In the genomic region with DNA sequence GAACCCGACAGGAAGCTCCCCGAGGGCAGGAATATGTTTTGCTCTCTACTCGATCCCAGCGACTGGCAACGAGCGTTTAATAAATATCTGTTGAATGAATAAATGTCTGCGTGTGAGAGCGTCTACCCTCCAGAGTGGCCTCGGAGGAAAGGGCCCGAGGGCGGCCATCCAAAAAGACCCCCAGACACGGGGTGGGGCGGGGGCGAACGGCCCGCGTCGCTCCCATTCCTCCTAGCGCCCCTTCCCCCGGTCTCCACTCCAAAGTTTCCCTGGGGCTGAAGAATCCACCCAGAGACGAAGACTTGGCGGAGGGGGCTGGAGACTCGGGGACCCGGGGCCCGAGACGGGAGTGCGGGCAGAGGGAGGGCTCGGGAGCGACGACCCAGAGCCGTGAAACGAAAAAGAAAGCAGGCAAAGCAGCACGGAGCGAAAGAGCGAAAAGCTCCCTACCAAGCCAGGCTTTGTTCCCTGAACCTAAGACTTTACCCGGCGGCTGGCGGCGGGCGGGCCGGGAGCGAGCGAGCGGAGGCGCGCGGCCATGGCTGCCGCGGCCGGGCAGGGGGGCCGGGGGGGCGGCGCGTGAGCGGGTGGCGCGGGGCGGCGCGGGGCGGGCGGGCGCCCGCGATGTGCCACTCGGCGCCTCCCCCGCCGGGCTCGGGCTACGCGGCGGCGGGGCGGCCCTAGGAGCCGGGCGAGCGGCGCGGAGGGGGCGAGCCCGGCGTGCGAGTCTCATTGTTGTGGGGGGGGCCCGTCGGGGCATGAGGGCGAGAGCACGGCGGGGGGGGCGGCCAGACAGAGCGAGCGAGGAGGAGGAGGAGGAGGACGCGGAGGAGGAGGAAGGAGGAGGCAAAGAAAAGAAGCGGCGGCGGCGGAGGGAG, we compare ENCODE assay signal across 8 cellular contexts. TPM values are rescaled to one million over a fixed set of nuclear protein-coding genes. Genes with fewer than 3 reads are reported as not detected.
DNase-seq lines count a peak whose midpoint lies in the region; ATAC-seq and TF ChIP-seq lines count a peak whose summit lies in the region.

Gene MLLT6 (plus strand): TSS at position 629 of the 878 bp plus-strand sequence. CDS start 360 bp downstream, outside the sequence.

- DNase-seq in GM10266 (ENCODE audit: extremely low spot score) (peak; percentile 83), NCI-H146 treated with DMSO at 0.1 percent for 48 hours (lab: John Stamatoyannopoulos, UW; ENCODE audit: unreplicated experiment) (peak; percentile 44), left ventricle myocardium inferior (peak; percentile 82), posterior cingulate gyrus (peak; percentile 66 to 97 (median 82))

- H3K27ac ChIP-seq in angular gyrus (ENCODE audit: low read depth, low read length): peak within 1 kb of the TSS; percentile 74
- H3K27ac ChIP-seq in left ventricle myocardium inferior (replicated peaks): peak within 1 kb of the TSS; percentile 99
- H3K27ac ChIP-seq in urinary bladder (ENCODE audit: low read depth): peak within 1 kb of the TSS; percentile 91

- WGBS in urinary bladder: under 1% methylated on average over 94 of the region's 98 CpGs

- no peak for TF ChIP-seq CTCF in GM10266 (IDR thresholded peaks at IDR 0.05; ENCODE audit: control insufficient read depth, insufficient read depth, low read depth, missing control alignments)
- no peak for TF ChIP-seq CTCF in left ventricle myocardium inferior (IDR thresholded peaks at IDR 0.05; ENCODE audit: borderline replicate concordance)

- H3K36me3 ChIP-seq in left ventricle myocardium inferior (peaks cover 23% of the 10 kb centered on the region), urinary bladder (ENCODE audit: insufficient read depth) (no peaks in the 10 kb centered on the region)

- no peaks in the 10 kb centered on the region for H3K27me3 ChIP-seq in left ventricle myocardium inferior (ENCODE audit: low read depth)

- intact Hi-C loops in T-helper 2 cell treated with Interferon-gamma antibody and Interleukin-4, amounts not matched to agents 100 ng/mL and 5 ng/mL, for 36 hours (cut with micrococcal nuclease): no loop called here
- intact Hi-C loops in left ventricle myocardium inferior (cut with micrococcal nuclease) (no loop called here), posterior cingulate gyrus (cut with DNase I) (no loop called here)

- H3K4me3 ChIP-seq in left ventricle myocardium inferior (peak within 1 kb of the TSS; percentile 96), urinary bladder (ENCODE audit: low read depth, low read length) (peak within 1 kb of the TSS; percentile 91)

- no peaks in the 10 kb centered on the region for H3K9me3 ChIP-seq in left ventricle myocardium inferior (replicated peaks)

- ATAC-seq in GM21737 (IDR thresholded peaks at IDR 0.05; ENCODE audit: unreplicated experiment): no peak

- H3K4me1 ChIP-seq in left ventricle myocardium inferior (peaks cover 78% of the 10 kb centered on the region), urinary bladder (ENCODE audit: insufficient read depth) (no peaks in the 10 kb centered on the region)

RNA-seq across cellular contexts. Expression of gene MLLT6, which starts in this region (rescaled TPM):
- total RNA-seq in T-helper 2 cell treated with Interferon-gamma antibody and Interleukin-4, amounts not matched to agents 100 ng/mL and 5 ng/mL, for 36 hours: 207 and 213 TPM in 2 replicates
- total RNA-seq in left ventricle myocardium inferior (74.1 TPM), urinary bladder (38.5 TPM)
- polyA plus RNA-seq in urinary bladder: 67.8 TPM
